In genomic region chr4:6910960-6911874, GRCh38 we compare ENCODE assay signal across 8 cellular contexts. TPM values are rescaled to one million over a fixed set of nuclear protein-coding genes. Genes with fewer than 3 reads are reported as not detected.
DNase-seq lines count a peak whose midpoint lies in the region; ATAC-seq and TF ChIP-seq lines count a peak whose summit lies in the region.

No MANE protein-coding gene starts in this region.

- H3K36me3 ChIP-seq in ES-I3 (ENCODE audit: insufficient read depth, low read length) (no peaks in the 10 kb centered on the region), Panc1 (ENCODE audit: control insufficient read depth, insufficient read depth, low read length) (no peaks in the 10 kb centered on the region), gastroesophageal sphincter (no peaks in the 10 kb centered on the region), rectal smooth muscle tissue (ENCODE audit: control insufficient read depth, insufficient read depth, low read length) (no peaks in the 10 kb centered on the region)

- no peak for TF ChIP-seq POLR2A in gastroesophageal sphincter (IDR thresholded peaks at IDR 0.05)

- intact Hi-C loops in Panc1 (cut with micrococcal nuclease; ENCODE audit: unreplicated experiment), result no loop called here

- H3K27me3 ChIP-seq in Panc1 (ENCODE audit: control insufficient read depth, insufficient read depth, low read length) (no peaks in the 10 kb centered on the region), gastroesophageal sphincter (peaks cover 4% of the 10 kb centered on the region), rectal smooth muscle tissue (ENCODE audit: control insufficient read depth, insufficient read depth, low read length) (no peaks in the 10 kb centered on the region)

- peak overlapping the region; percentile 61 to 72 for H3K4me3 ChIP-seq in Panc1 (ENCODE audit: low read depth in 2 of 2, low read length in 2 of 2)
- H3K4me3 ChIP-seq in gastroesophageal sphincter, result peak overlapping the region; percentile 64 to 90
- H3K4me3 ChIP-seq in rectal smooth muscle tissue (ENCODE audit: low read length), result peak overlapping the region; percentile 66

- 86 to 92% methylated on average over 7 to 14 of the region's 15 CpGs for WGBS in gastroesophageal sphincter (ENCODE audit: low coverage in 1 of 2), 2 donors

- BruUV-seq in Panc1 (replicated peaks; lab: Mats Ljungman, UMichigan), result no TSS peak

- H3K4me1 ChIP-seq in ES-I3 (ENCODE audit: insufficient read depth, low read length), result peaks cover 16% of the 10 kb centered on the region; the same call in 1 of the 2 replicates
- peaks cover 43% of the 10 kb centered on the region for H3K4me1 ChIP-seq in Panc1 (ENCODE audit: control insufficient read depth, insufficient read depth, low read length)
- H3K4me1 ChIP-seq in gastroesophageal sphincter, result peaks cover 0 to 76% (median 26%) of the 10 kb centered on the region in 3 donors
- H3K4me1 ChIP-seq in rectal smooth muscle tissue (ENCODE audit: control insufficient read depth, insufficient read depth, low read length), result peaks cover 8% of the 10 kb centered on the region

- DNase-seq in Panc1 (ENCODE audit: low read depth, low spot score) (no peak), globus pallidus (ENCODE audit: low spot score) (no peak), KG1 (lab: John Stamatoyannopoulos, UW) (no peak)

- ATAC-seq in Panc1 (no peak), gastroesophageal sphincter (no peak), HG02885 (IDR thresholded peaks at IDR 0.05; ENCODE audit: poor library complexity, unreplicated experiment) (no peak), HG03108 (IDR thresholded peaks at IDR 0.05; ENCODE audit: unreplicated experiment) (no peak)

- TF ChIP-seq EP300 in gastroesophageal sphincter (IDR thresholded peaks at IDR 0.05), result no peak

- POLR2A ChIA-PET in Panc1 (lab: Charles Lee), result interaction anchor here (0.6 kb wide), 1 partner anchor 166 kb away, joined by 3 read pairs; no protein-coding TSS in a partner anchor

- CTCF ChIA-PET in Panc1 (lab: Charles Lee), result no interaction called here

- H3K9me3 ChIP-seq in ES-I3 (ENCODE audit: control insufficient read depth, insufficient read depth, low read length), result no peaks in the 10 kb centered on the region
- H3K9me3 ChIP-seq in Panc1 (ENCODE audit: control insufficient read depth, insufficient read depth, low read depth, low read length), result no peaks in the 10 kb centered on the region
- no peaks in the 10 kb centered on the region for H3K9me3 ChIP-seq in gastroesophageal sphincter

- no peak for TF ChIP-seq CTCF in Panc1 (IDR thresholded peaks at IDR 0.05)
- no peak for TF ChIP-seq CTCF in gastroesophageal sphincter (IDR thresholded peaks at IDR 0.05)

- in situ Hi-C loops in Panc1 (cut with HindIII; ENCODE audit: low pct_unique_long_range_greater_than_20kb, low sequenced_read_pairs), result no loop called here

- H3K27ac ChIP-seq in Panc1 (ENCODE audit: low read length) (peak overlapping the region; percentile 80), gastroesophageal sphincter (peak overlapping the region in 3 of 4 donors; percentile 96 to 100 (median 99)), rectal smooth muscle tissue (ENCODE audit: low read depth, low read length) (no peak overlapping the region)

- peak overlapping the region; percentile 90; the same call in 1 of the 2 replicates for H3K9ac ChIP-seq in ES-I3 (ENCODE audit: low read depth, low read length)
- no peak overlapping the region for H3K9ac ChIP-seq in rectal smooth muscle tissue (ENCODE audit: low read length)

RNA-seq across cellular contexts. Expression of gene TBC1D14, which starts 1.6 kb away (rescaled TPM):
- total RNA-seq in Panc1 (2021; ENCODE audit: unreplicated experiment), result 36.3 TPM
- polyA plus RNA-seq in Panc1 (2012; ENCODE audit: insufficient read length), result 35.0 TPM
- 10 to 100 TPM; 42.5 to 54.2 (median 45.0) TPM for total RNA-seq in gastroesophageal sphincter
